Comparison of ENCODE assay signal across 8 cellular contexts in genomic region chr11:125111341-125112234, GRCh38. TPM values are rescaled to one million over a fixed set of nuclear protein-coding genes. Genes with fewer than 3 reads are reported as not detected.
A peak's percentile ranks its signal among the peaks of the same experiment; 100 is the strongest.
DNase-seq lines count a peak whose midpoint lies in the region; ATAC-seq lines count a peak whose summit lies in the region.

Gene TMEM218, minus strand, starts transcription at chr11:125111626. Its CDS starts 9,385 bp downstream, at chr11:125102241.

- peak within 1 kb of the TSS; percentile 81 to 100 (median 99) for H3K27ac Mint-ChIP-seq in IgD-negative memory B cell

- peak; percentile 96 for DNase-seq in DMS 273 treated with DMSO at 0.1 percent for 48 hours (lab: John Stamatoyannopoulos, UW)
- peak; percentile 12 for DNase-seq in OCI-M2 (lab: John Stamatoyannopoulos, UW; ENCODE audit: unreplicated experiment)
- DNase-seq in activated T-cell treated with anti-CD3 and anti-CD28 coated beads for 4 hours: peak; percentile 90
- DNase-seq in epidermal melanocyte (ENCODE audit: insufficient read length, low spot score): peak; percentile 97
- DNase-seq in middle frontal gyrus (ENCODE audit: extremely low spot score, low spot score): peak; percentile 98
- peak; percentile 91 to 94 for DNase-seq in stimulated activated CD8-positive, alpha-beta memory T cell treated with anti-CD3 and anti-CD28 coated beads, Interleukin-2, amount 100 ng/mL, for 48 hours (ENCODE audit: low read depth in 2 of 2)

- H3K36me3 Mint-ChIP-seq in IgD-negative memory B cell: peaks cover 2% of the 10 kb centered on the region

- H3K4me1 Mint-ChIP-seq in IgD-negative memory B cell: peaks cover 17 to 19% (median 18%) of the 10 kb centered on the region in 3 donors

- peak within 1 kb of the TSS; percentile 92 to 100 (median 98) for H3K4me3 Mint-ChIP-seq in IgD-negative memory B cell

- ATAC-seq in GM21529 (IDR thresholded peaks at IDR 0.05; ENCODE audit: unreplicated experiment): peak; percentile 98

- H3K27me3 Mint-ChIP-seq in IgD-negative memory B cell: peaks cover 3% of the 10 kb centered on the region

- peaks cover 0 to 2% (median 0%) of the 10 kb centered on the region in 3 donors for H3K9me3 Mint-ChIP-seq in IgD-negative memory B cell

RNA-seq across cellular contexts. Expression of gene TMEM218, which starts in this region (rescaled TPM):
- polyA plus RNA-seq in IgD-negative memory B cell: 45.1 TPM

Comparison
In these comparisons a context has a peak if more than half of its experiments do, and no peak if none do; other contexts are left out.
1. Peak in every context shown above with its lines: DNase-seq and ATAC-seq.
2. DNase-seq: peak in every context shown above with its lines; median percentile 98 in middle frontal gyrus; 97 in epidermal melanocyte; 96 in DMS 273 treated with DMSO at 0.1 percent for 48 hours; 92 in stimulated activated CD8-positive, alpha-beta memory T cell treated with anti-CD3 and anti-CD28 coated beads, Interleukin-2, amount 100 ng/mL, for 48 hours; 90 in activated T-cell treated with anti-CD3 and anti-CD28 coated beads for 4 hours; 12 in OCI-M2.